In the genomic region with DNA sequence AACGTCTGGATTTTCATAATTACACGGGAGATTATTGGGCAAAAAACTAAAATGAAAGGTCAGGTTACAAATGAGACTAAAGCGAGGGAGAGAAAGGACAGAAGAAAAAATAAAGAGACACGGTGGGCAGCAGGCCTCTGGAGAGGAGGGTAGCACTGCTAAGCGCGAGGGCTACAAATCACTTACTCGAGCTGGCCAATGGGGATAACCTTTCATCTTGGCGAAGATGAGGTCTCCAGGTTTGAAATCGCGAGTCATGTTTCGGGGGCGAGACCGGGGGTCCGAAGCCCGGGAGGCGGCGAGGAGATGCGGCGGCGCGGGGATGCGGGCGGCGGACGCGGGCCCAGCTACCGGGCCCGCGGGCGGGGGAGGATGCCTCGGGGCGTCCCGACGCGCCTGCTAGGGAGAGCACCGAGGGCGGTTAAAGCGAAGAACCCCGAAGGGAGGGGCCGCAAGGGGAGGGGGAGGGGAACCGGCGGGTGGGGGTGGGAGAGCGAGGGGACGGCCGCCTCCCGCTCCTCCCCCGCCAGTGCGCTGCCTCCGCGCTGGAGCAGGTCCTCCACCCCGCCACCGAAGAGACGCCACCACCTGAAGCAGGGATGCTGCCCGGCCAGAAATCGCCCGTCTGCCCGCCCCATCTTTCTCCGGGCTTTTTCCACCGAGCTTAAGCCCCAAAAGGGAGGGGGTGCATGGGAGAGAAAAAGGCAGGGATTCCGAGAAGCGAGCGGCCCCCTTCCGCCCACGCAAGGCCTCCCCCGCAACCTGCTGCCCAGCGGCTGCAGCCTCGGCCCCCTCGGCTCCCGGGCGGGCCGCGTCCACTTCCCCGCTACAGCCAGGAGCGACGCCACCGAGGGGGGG, we compare ENCODE assay signal across 8 cellular contexts. TPM values are rescaled to one million over a fixed set of nuclear protein-coding genes. Genes with fewer than 3 reads are reported as not detected.
DNase-seq lines count a peak whose midpoint lies in the region; ATAC-seq and TF ChIP-seq lines count a peak whose summit lies in the region.

No MANE protein-coding gene starts in this region.

- peak overlapping the region; percentile 87 for H3K27ac ChIP-seq in KOPT-K1 (ENCODE audit: low read depth, low read length, poor library complexity, severe bottlenecking)
- peak overlapping the region; percentile 67 to 80 for H3K27ac ChIP-seq in liver (ENCODE audit: low read depth in 1 of 2, low read length in 2 of 2)

- TF ChIP-seq RAD21 in liver (IDR thresholded peaks at IDR 0.05): no peak

- WGBS in liver: 3% methylated on average over 76 of the region's 76 CpGs

- H3K36me3 ChIP-seq in KOPT-K1 (ENCODE audit: insufficient read depth, low read length) (peaks cover 43% of the 10 kb centered on the region), liver (ENCODE audit: control insufficient read depth in 4 of 4, insufficient read depth in 3 of 4, low read depth in 1 of 4, low read length in 3 of 4) (peaks cover 0 to 13% (median 5%) of the 10 kb centered on the region in 4 donors)

- peak overlapping the region; percentile 8 to 79 for H3K9ac ChIP-seq in liver (ENCODE audit: low read depth in 1 of 2, low read length in 2 of 2)

- peak overlapping the region; percentile 76 to 100 (median 94) for H3K4me3 ChIP-seq in liver (ENCODE audit: low read depth in 1 of 3, low read length in 3 of 3)

- ATAC-seq in GM21723 (IDR thresholded peaks at IDR 0.05; ENCODE audit: unreplicated experiment): peak; percentile 41

- peak; percentile 31 for DNase-seq in EL
- peak; percentile 36 for DNase-seq in activated CD4-positive, alpha-beta T cell treated with anti-CD3 and anti-CD28 coated beads for 1 hour
- DNase-seq in cerebellum (ENCODE audit: low spot score): peak; percentile 74
- peak; percentile 62 to 65 for DNase-seq in stimulated activated CD4-positive, alpha-beta T cell treated with anti-CD3 and anti-CD28 coated beads, Interleukin-4, amount 100 ng/mL, for 4 hours
- no peak for DNase-seq in SIG-M5 (lab: John Stamatoyannopoulos, UW)

- no peaks in the 10 kb centered on the region for H3K9me3 ChIP-seq in KOPT-K1 (ENCODE audit: insufficient read depth, low read length, poor library complexity, severe bottlenecking)
- H3K9me3 ChIP-seq in liver (ENCODE audit: control insufficient read depth in 4 of 4, low read length in 3 of 4): no peaks in the 10 kb centered on the region

- TF ChIP-seq CTCF in liver (IDR thresholded peaks at IDR 0.05; ENCODE audit: low read depth, low read length, missing input control): no peak

- peaks cover 2 to 11% (median 8%) of the 10 kb centered on the region in 4 donors for H3K4me1 ChIP-seq in liver (ENCODE audit: control insufficient read depth in 4 of 4, insufficient read depth in 4 of 4, low read length in 3 of 4)

- H3K27me3 ChIP-seq in liver (ENCODE audit: control insufficient read depth in 4 of 4, insufficient read depth in 4 of 4, low read length in 3 of 4): no peaks in the 10 kb centered on the region

TF ChIP-seq in liver, 16 proteins besides CTCF, POLR2A, EP300 and RAD21:
- TF ChIP-seq, protein P1, sequence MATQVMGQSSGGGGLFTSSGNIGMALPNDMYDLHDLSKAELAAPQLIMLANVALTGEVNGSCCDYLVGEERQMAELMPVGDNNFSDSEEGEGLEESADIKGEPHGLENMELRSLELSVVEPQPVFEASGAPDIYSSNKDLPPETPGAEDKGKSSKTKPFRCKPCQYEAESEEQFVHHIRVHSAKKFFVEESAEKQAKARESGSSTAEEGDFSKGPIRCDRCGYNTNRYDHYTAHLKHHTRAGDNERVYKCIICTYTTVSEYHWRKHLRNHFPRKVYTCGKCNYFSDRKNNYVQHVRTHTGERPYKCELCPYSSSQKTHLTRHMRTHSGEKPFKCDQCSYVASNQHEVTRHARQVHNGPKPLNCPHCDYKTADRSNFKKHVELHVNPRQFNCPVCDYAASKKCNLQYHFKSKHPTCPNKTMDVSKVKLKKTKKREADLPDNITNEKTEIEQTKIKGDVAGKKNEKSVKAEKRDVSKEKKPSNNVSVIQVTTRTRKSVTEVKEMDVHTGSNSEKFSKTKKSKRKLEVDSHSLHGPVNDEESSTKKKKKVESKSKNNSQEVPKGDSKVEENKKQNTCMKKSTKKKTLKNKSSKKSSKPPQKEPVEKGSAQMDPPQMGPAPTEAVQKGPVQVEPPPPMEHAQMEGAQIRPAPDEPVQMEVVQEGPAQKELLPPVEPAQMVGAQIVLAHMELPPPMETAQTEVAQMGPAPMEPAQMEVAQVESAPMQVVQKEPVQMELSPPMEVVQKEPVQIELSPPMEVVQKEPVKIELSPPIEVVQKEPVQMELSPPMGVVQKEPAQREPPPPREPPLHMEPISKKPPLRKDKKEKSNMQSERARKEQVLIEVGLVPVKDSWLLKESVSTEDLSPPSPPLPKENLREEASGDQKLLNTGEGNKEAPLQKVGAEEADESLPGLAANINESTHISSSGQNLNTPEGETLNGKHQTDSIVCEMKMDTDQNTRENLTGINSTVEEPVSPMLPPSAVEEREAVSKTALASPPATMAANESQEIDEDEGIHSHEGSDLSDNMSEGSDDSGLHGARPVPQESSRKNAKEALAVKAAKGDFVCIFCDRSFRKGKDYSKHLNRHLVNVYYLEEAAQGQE (IDR thresholded peaks at IDR 0.05): no peak
- TF ChIP-seq MAX (IDR thresholded peaks at IDR 0.05) (no peak), GABPA (IDR thresholded peaks at IDR 0.05 in 1 of 2, conservative IDR thresholded peaks at IDR 0.05 in 1 of 2) (no peak), SP1 (IDR thresholded peaks at IDR 0.05) (no peak), YY1 (IDR thresholded peaks at IDR 0.05) (no peak), ATF3 (IDR thresholded peaks at IDR 0.05) (no peak)

RNA-seq across cellular contexts. Expression of gene PSIP1, which starts 0.6 kb away (rescaled TPM):
- total RNA-seq in cerebellum (137 TPM), liver (10 to 100 TPM; 13.4 to 22.7 TPM)
- 10 to 100 TPM in 1 of 2 donors, 1 to 10 TPM in 1; 9.2 to 13.1 TPM for polyA plus RNA-seq in liver

RNA-seq across cellular contexts. Expression of gene CCDC171, which starts 42.7 kb away (rescaled TPM):
- total RNA-seq in cerebellum (19.7 TPM), liver (1 to 10 TPM in 1 of 2 donors, under 1 TPM in 1; 0.67 to 1.1 TPM)
- polyA plus RNA-seq in liver: under 1 TPM; 0.13 to 0.19 TPM
